Comparison of ENCODE assay signal across 9 cellular contexts in the genomic region with DNA sequence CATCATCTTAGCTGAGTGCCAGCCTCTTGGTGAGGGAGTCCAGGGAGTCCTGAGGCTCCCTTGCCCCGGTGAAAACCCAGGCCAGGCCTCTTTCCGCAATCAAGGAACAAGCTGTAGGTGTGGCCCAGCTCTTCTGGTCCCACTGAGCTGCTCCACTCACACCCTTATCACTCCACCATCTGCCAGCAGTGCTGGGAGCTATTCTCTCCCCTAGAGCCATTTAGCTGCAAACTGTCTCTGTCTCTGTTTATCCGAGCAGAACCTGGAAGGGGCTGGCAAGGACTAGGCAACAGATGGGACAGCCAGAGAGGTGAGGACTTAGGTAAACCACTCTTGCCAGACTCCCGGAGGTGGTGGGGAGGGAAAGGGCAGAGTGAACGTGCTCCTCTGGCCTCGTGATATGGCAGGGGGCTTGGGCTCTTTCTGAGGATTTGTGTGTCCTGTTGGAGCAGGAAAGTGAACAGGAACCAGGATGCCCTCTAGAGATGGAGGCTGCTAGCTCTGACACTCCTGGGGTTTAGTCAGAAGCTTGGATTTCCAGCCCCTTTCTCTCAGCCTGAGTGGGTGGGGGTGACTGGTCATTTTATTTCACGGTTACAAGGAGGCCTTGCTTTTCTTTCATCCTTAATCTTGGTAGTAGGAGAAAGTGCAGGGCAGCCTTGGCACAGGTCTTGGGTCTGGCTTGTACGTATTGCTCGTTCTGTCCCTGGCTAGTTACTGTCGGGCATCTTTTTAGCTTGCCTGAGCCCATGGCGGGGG. TPM values are rescaled to one million over a fixed set of nuclear protein-coding genes. Genes with fewer than 3 reads are reported as not detected.
DNase-seq lines count a peak whose midpoint lies in the region; ATAC-seq and TF ChIP-seq lines count a peak whose summit lies in the region.
"Had no signal": no experiment of that assay in that cellular context is flagged by ENCODE, and none has a peak within 500 bp of the region (broad histone marks: within the 10 kb centered on the region; RNA-seq: fewer than 3 reads in every experiment).

No MANE protein-coding gene starts in this region.

- DNase-seq in Caco-2 (peak in 1 of 2 experiments; percentile 35), NT2/D1 (ENCODE audit: low read depth, low spot score) (no peak), endodermal cell (peak; percentile 50), nephron progenitor cell (no peak), GDM1 (lab: John Stamatoyannopoulos, UW) (no peak), glomerular visceral epithelial cell (ENCODE audit: extremely low spot score) (no peak), dedifferentiated amniotic fluid mesenchymal stem cell (ENCODE audit: extremely low spot score) (no peak)
- DNase-seq: GF-D8 had no signal

- H3K4me3 Mint-ChIP-seq in Caco-2 (ENCODE audit: unreplicated experiment) (no peak overlapping the region), endodermal cell (no peak overlapping the region), nephron progenitor cell (no peak overlapping the region)

- H3K36me3 Mint-ChIP-seq in Caco-2 (ENCODE audit: insufficient read depth, unreplicated experiment) (peaks cover 81% of the 10 kb centered on the region), endodermal cell (ENCODE audit: low read depth) (peaks cover 47% of the 10 kb centered on the region), nephron progenitor cell (ENCODE audit: low read depth) (peaks cover 38% of the 10 kb centered on the region)

- no peak for TF ChIP-seq CTCF in Caco-2 (IDR thresholded peaks at IDR 0.05; ENCODE audit: insufficient read depth in 1 of 2, low read depth in 1 of 2, low read length in 1 of 2, severe bottlenecking in 1 of 2, unreplicated experiment in 1 of 2)
- no peak for TF ChIP-seq CTCF in endodermal cell (conservative IDR thresholded peaks at IDR 0.05)
- no peak for TF ChIP-seq CTCF in nephron progenitor cell (IDR thresholded peaks at IDR 0.05)

- no peaks in the 10 kb centered on the region for H3K36me3 ChIP-seq in Caco-2 (ENCODE audit: control insufficient read depth, insufficient read depth, low read length)
- H3K36me3 ChIP-seq in NT2/D1 (ENCODE audit: insufficient read depth, insufficient read length, low read length): peaks cover 12% of the 10 kb centered on the region
- H3K36me3 ChIP-seq in endodermal cell (ENCODE audit: control insufficient read depth, insufficient read depth, low read length): peaks cover 63% of the 10 kb centered on the region

- BruUV-seq in Caco-2 (replicated peaks; lab: Mats Ljungman, UMichigan): no TSS peak

- no peak for ATAC-seq in GM21360 (IDR thresholded peaks at IDR 0.05; ENCODE audit: unreplicated experiment)

- WGBS in endodermal cell (ENCODE audit: insufficient coverage in 1 of 2, insufficient read length in 1 of 2), 2 experiments: 85 to 91% methylated on average over 10 to 11 of the region's 11 CpGs

- peaks cover 30% of the 10 kb centered on the region for H3K4me1 ChIP-seq in Caco-2
- H3K4me1 ChIP-seq in NT2/D1 (ENCODE audit: insufficient read depth, insufficient read length): peaks cover 7% of the 10 kb centered on the region
- peaks cover 19% of the 10 kb centered on the region for H3K4me1 ChIP-seq in endodermal cell (ENCODE audit: control insufficient read depth, insufficient read depth, low read length)

- H3K4me1 Mint-ChIP-seq in Caco-2 (ENCODE audit: low read depth, unreplicated experiment) (peaks cover 50% of the 10 kb centered on the region), endodermal cell (peaks cover 60% of the 10 kb centered on the region), nephron progenitor cell (peaks cover 30% of the 10 kb centered on the region)

- H3K27me3 ChIP-seq in Caco-2 (replicated peaks; ENCODE audit: control insufficient read depth, insufficient read depth, low read length) (no peaks in the 10 kb centered on the region), NT2/D1 (ENCODE audit: insufficient read depth, insufficient read length) (no peaks in the 10 kb centered on the region), endodermal cell (ENCODE audit: control insufficient read depth, insufficient read depth, low read length, poor library complexity, severe bottlenecking) (no peaks in the 10 kb centered on the region)

- H3K27me3 Mint-ChIP-seq in Caco-2 (ENCODE audit: insufficient read depth, unreplicated experiment) (no peaks in the 10 kb centered on the region), endodermal cell (ENCODE audit: insufficient read depth) (no peaks in the 10 kb centered on the region), nephron progenitor cell (ENCODE audit: low read depth, poor library complexity) (no peaks in the 10 kb centered on the region)

- H3K9me3 Mint-ChIP-seq in Caco-2 (ENCODE audit: unreplicated experiment) (no peaks in the 10 kb centered on the region), endodermal cell (peaks cover 7% of the 10 kb centered on the region), nephron progenitor cell (peaks cover 41% of the 10 kb centered on the region)

- CTCF ChIA-PET in Caco-2 (lab: Charles Lee): interaction anchor here (0.6 to 1.1 kb wide), 2 partner anchors 9 to 296 kb away, joined by 3 to 4 read pairs; no protein-coding TSS in a partner anchor

- no peak overlapping the region for H3K4me3 ChIP-seq in Caco-2 (ENCODE audit: low read depth, low read length)
- H3K4me3 ChIP-seq in NT2/D1 (ENCODE audit: insufficient read length, low read depth): no peak overlapping the region
- H3K4me3 ChIP-seq in endodermal cell (ENCODE audit: low read length): no peak overlapping the region

- intact Hi-C loops in Caco-2 (cut with micrococcal nuclease; ENCODE audit: unreplicated experiment): no loop called here

- POLR2A ChIA-PET in Caco-2 (lab: Charles Lee): no interaction called here

- peak overlapping the region; percentile 6 for H3K9ac ChIP-seq in NT2/D1 (ENCODE audit: insufficient read length, low read depth)
- no peak overlapping the region for H3K9ac ChIP-seq in endodermal cell (ENCODE audit: extremely low read depth, low read length, poor library complexity, severe bottlenecking)

- H3K27ac Mint-ChIP-seq in Caco-2 (ENCODE audit: unreplicated experiment) (peak overlapping the region; percentile 43), endodermal cell (peak overlapping the region; percentile 78), nephron progenitor cell (peak overlapping the region; percentile 91)

- H3K9me3 ChIP-seq in Caco-2 (no peaks in the 10 kb centered on the region), NT2/D1 (ENCODE audit: insufficient read depth, low read length) (peaks cover 12% of the 10 kb centered on the region; the same call in 1 of the 2 replicates), endodermal cell (ENCODE audit: control insufficient read depth, low read length) (peaks cover 11% of the 10 kb centered on the region)

- no peak overlapping the region for H3K27ac ChIP-seq in endodermal cell (ENCODE audit: low read depth, low read length)

RNA-seq across cellular contexts. Expression of a gene that starts 19.6 kb away (rescaled TPM):
- 47.4 and 50.5 TPM in 2 replicates for total RNA-seq in Caco-2 (2022)
- 10 to 100 TPM; 38.7 to 59.2 TPM for total RNA-seq in endodermal cell
- polyA plus RNA-seq in endodermal cell (2013, experiment 1 of 2): 19.3 TPM
- 21.8 TPM for polyA plus RNA-seq in endodermal cell (2013, experiment 2 of 2)
